ENCODE assay signal across 16 cellular contexts in the genomic region with DNA sequence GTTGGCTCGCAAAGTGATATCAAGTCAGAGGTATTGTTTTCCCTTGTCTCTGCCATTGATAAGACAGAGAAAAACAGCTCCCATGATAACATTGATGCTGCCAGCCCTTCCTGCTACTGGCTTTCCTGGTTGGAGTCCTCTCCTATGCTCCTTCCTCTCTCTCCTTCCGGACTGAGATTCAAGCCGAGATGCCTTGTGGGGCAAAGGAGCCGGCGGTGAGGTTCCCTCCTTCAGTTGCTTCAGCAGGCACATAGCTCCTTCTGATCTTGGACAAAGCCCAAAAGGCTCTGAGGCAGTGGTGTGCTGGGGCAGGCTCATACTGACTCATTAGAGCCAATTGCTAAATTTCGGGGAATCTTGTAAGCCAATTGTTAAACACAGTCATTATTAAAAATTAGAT.
A peak's percentile ranks its signal among the peaks of the same experiment; 100 is the strongest.
DNase-seq lines count a peak whose midpoint lies in the region; ATAC-seq and TF ChIP-seq lines count a peak whose summit lies in the region.
"Had no signal": no experiment of that assay in that cellular context is flagged by ENCODE, and none has a peak within 500 bp of the region (broad histone marks: within the 10 kb centered on the region; RNA-seq: fewer than 3 reads in every experiment).

No MANE protein-coding gene starts in this region.

- H3K4me3 ChIP-seq in astrocyte of the spinal cord (ENCODE audit: low read depth, low read length), result no peak overlapping the region
- H3K4me3 ChIP-seq: ascending aorta had no signal

- H3K27ac ChIP-seq in substantia nigra (ENCODE audit: low read depth, low read length, poor library complexity, severe bottlenecking), result peak overlapping the region; percentile 18
- H3K27ac ChIP-seq: ascending aorta had no signal

- in situ Hi-C loops in astrocyte of the spinal cord (cut with HindIII; ENCODE audit: low sequenced_read_pairs), result no loop called here

- ATAC-seq in HG03342 (IDR thresholded peaks at IDR 0.05; ENCODE audit: unreplicated experiment), result no peak
- ATAC-seq: Panc1 had no signal

- no peak for TF ChIP-seq CTCF in astrocyte of the spinal cord (IDR thresholded peaks at IDR 0.05; ENCODE audit: low read depth, low read length)

- DNase-seq in HCEC 1CT (peak; percentile 95), astrocyte of the spinal cord (ENCODE audit: low read depth, low spot score) (peak; percentile 52), hepatic stellate cell (ENCODE audit: low spot score) (peak; percentile 57), substantia nigra (lab: John Stamatoyannopoulos, UW) (peak in 1 of 49 donors; percentile 19), pons (ENCODE audit: low spot score) (no peak)
- DNase-seq in activated CD8-positive, alpha-beta memory T cell treated with anti-CD3 and anti-CD28 coated beads, Interleukin-2, amount 50 U/mL, for 4 hours, result no peak
- DNase-seq in stimulated activated naive CD4-positive, alpha-beta T cell (lab: John Stamatoyannopoulos, UW), result no peak
- DNase-seq: DMS 273 treated with DMSO at 0.1 percent for 48 hours; erythroblast; Kasumi-1; kidney; NCI-H2081 treated with DMSO at 0.1 percent for 48 hours; stimulated activated CD4-positive, alpha-beta T cell treated with anti-CD3 and anti-CD28 coated beads, Interleukin-4, amount 100 ng/mL, for 4 hours had no signal

Comparison
In these comparisons a context has a peak if more than half of its experiments do, and no peak if none do; other contexts are left out.
1. DNase-seq: peak in HCEC 1CT (single experiment), astrocyte of the spinal cord (single experiment) and hepatic stellate cell (single experiment); none in activated CD8-positive, alpha-beta memory T cell treated with anti-CD3 and anti-CD28 coated beads, Interleukin-2, amount 50 U/mL, for 4 hours (single experiment), pons (single experiment) and stimulated activated naive CD4-positive, alpha-beta T cell (0 of 6).